Comparison of ENCODE assay signal across 10 cellular contexts in the genomic region with DNA sequence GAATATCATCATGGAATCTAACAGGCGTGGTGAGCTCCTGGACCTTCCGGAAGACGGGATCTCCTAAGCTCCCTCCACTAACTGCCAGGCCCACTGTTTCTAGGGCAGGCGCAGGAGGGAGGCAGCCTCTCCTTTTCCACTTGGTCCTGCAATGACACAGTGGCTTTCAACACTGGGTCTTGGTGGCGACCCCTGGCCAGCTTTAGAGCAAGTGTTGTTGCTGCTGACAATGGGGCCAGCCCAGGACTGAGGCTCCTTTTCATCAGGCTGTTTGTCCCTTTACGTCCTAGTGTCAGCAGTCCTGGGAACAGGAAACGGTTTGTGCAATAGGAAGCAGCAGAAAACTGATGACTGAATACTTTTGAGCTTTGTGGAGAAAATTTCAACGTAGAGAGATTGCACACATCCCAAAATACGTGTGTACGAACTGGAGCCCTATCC. TPM values are rescaled to one million over a fixed set of nuclear protein-coding genes. Genes with fewer than 3 reads are reported as not detected.
DNase-seq lines count a peak whose midpoint lies in the region; ATAC-seq and TF ChIP-seq lines count a peak whose summit lies in the region.
"Had no signal": no experiment of that assay in that cellular context is flagged by ENCODE, and none has a peak within 500 bp of the region (broad histone marks: within the 10 kb centered on the region; RNA-seq: fewer than 3 reads in every experiment).

No MANE protein-coding gene starts in this region.

- peaks cover 6% of the 10 kb centered on the region in 2 donors for H3K27me3 ChIP-seq in duodenal mucosa (ENCODE audit: control insufficient read depth in 1 of 2, insufficient read depth in 2 of 2, low read length in 2 of 2)
- no peaks in the 10 kb centered on the region for H3K27me3 ChIP-seq in lower lobe of right lung (ENCODE audit: low read depth)
- H3K27me3 ChIP-seq in Karpas-422 (ENCODE audit: low read length): no peaks in the 10 kb centered on the region

- no peaks in the 10 kb centered on the region for H3K9me2 ChIP-seq in Karpas-422 (replicated peaks; ENCODE audit: insufficient read depth, low read length)

- TF ChIP-seq CTCF in lower lobe of right lung (IDR thresholded peaks at IDR 0.05): no peak

- H3K9me3 ChIP-seq in duodenal mucosa (ENCODE audit: control insufficient read depth in 1 of 2, low read length in 2 of 2) (no peaks in the 10 kb centered on the region), lower lobe of right lung (no peaks in the 10 kb centered on the region), Karpas-422 (ENCODE audit: low read length) (peaks cover 10% of the 10 kb centered on the region; the same call in 1 of the 2 replicates)

- H2AFZ ChIP-seq in Karpas-422 (ENCODE audit: low read length): no peak overlapping the region

- peaks cover 4 to 14% of the 10 kb centered on the region in 2 donors for H3K4me1 ChIP-seq in duodenal mucosa (ENCODE audit: control insufficient read depth in 1 of 2, insufficient read depth in 2 of 2, low read length in 2 of 2)
- peaks cover 35% of the 10 kb centered on the region for H3K4me1 ChIP-seq in lower lobe of right lung
- H3K4me1 ChIP-seq in Karpas-422 (ENCODE audit: low read length): no peaks in the 10 kb centered on the region

- H3K4me3 ChIP-seq in duodenal mucosa (ENCODE audit: low read depth in 1 of 2, low read length in 2 of 2) (no peak overlapping the region), lower lobe of right lung (peak overlapping the region; percentile 42), Karpas-422 (ENCODE audit: low read length) (no peak overlapping the region)

- H3K4me2 ChIP-seq in Karpas-422 (ENCODE audit: low read depth, low read length, poor library complexity, severe bottlenecking): no peak overlapping the region

- H3K36me3 ChIP-seq in duodenal mucosa (ENCODE audit: control insufficient read depth in 1 of 2, insufficient read depth in 2 of 2, low read length in 2 of 2): no peaks in the 10 kb centered on the region
- H3K36me3 ChIP-seq in lower lobe of right lung: no peaks in the 10 kb centered on the region
- no peaks in the 10 kb centered on the region for H3K36me3 ChIP-seq in Karpas-422 (ENCODE audit: insufficient read depth, low read length)

- H3K79me2 ChIP-seq in Karpas-422 (ENCODE audit: low read length): no peaks in the 10 kb centered on the region

- H3K9ac ChIP-seq in duodenal mucosa (ENCODE audit: low read depth in 1 of 2, low read length in 2 of 2) (no peak overlapping the region), Karpas-422 (ENCODE audit: low read length) (no peak overlapping the region)

- H4K20me1 ChIP-seq in Karpas-422 (ENCODE audit: insufficient read depth, low read depth, low read length): no peaks in the 10 kb centered on the region

- H3K27ac ChIP-seq in duodenal mucosa (ENCODE audit: low read depth, low read length) (peak overlapping the region; percentile 77), lower lobe of right lung (peak overlapping the region; percentile 89), Karpas-422 (ENCODE audit: low read length) (no peak overlapping the region)

- DNase-seq in NOMO-1 treated with DMSO at 0.1 percent for 48 hours (lab: John Stamatoyannopoulos, UW; ENCODE audit: unreplicated experiment): peak; percentile 77
- peak; percentile 70 for DNase-seq in lower lobe of right lung
- DNase-seq in superior temporal gyrus (ENCODE audit: extremely low spot score): peak; percentile 79
- no peak for DNase-seq in NCI-H1694 treated with DMSO at 0.1 percent for 48 hours (lab: John Stamatoyannopoulos, UW)
- DNase-seq in Karpas-422: no peak
- no peak for DNase-seq in GM03348 (ENCODE audit: low spot score)
- DNase-seq: NCI-H1417; stimulated activated CD4-positive, alpha-beta T cell treated with anti-CD3 and anti-CD28 coated beads, Interleukin-4, amount 100 ng/mL, for 1 hour had no signal

- intact Hi-C loops in lower lobe of right lung (cut with DNase I): no loop called here

- ATAC-seq in lower lobe of right lung: peak; percentile 63 to 79
- no peak for ATAC-seq in GM21447 (IDR thresholded peaks at IDR 0.05; ENCODE audit: unreplicated experiment)

RNA-seq across cellular contexts. Expression of a gene that starts 9.7 kb away (rescaled TPM):
- 247 TPM for total RNA-seq in lower lobe of right lung
- 0.04 TPM in 1 of 2 replicates, not detected in the other for total RNA-seq in Karpas-422 (2014; rRNA removed; shearing (Covaris generic); ENCODE audit: low replicate concordance)

Comparison
In these comparisons a context has a peak if more than half of its experiments do, and no peak if none do; other contexts are left out.
1. DNase-seq: peak in NOMO-1 treated with DMSO at 0.1 percent for 48 hours (single experiment), lower lobe of right lung (single experiment) and superior temporal gyrus (single experiment); none in NCI-H1694 treated with DMSO at 0.1 percent for 48 hours (single experiment), Karpas-422 (single experiment) and GM03348 (single experiment).
2. RNA of a gene that starts 9.7 kb away (total RNA-seq): 247 TPM in lower lobe of right lung (single experiment); 0.04 TPM in Karpas-422; every median in the first group is over 100 times any median in the second.